Comparison of ENCODE assay signal across 15 cellular contexts in the genomic region with DNA sequence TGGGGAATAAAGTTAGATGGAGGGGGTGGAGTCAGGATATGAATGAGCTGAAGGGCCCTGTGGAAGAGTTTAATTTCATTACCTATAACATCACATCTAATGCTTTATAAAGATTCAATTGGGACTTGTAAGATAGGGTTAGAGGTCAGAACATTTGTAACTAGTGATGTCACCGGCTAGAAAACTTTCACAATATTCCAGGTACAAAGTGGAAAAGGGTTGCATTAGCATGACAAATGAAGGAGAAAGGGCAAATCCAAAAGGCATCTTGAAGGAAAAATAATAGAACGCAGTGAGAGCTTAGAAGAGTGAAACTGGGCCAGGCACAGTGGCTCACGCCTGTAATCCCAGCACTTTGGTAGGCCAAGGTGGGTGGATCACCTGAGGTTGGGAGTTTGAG. TPM values are rescaled to one million over a fixed set of nuclear protein-coding genes. Genes with fewer than 3 reads are reported as not detected.
DNase-seq lines count a peak whose midpoint lies in the region; ATAC-seq, FAIRE-seq and TF ChIP-seq lines count a peak whose summit lies in the region.
"Had no signal": no experiment of that assay in that cellular context is flagged by ENCODE, and none has a peak within 500 bp of the region (broad histone marks: within the 10 kb centered on the region; RNA-seq: fewer than 3 reads in every experiment).

No MANE protein-coding gene starts in this region.

- no peak overlapping the region for H4K8ac ChIP-seq in trophoblast cell (ENCODE audit: low read depth, low read length)

- H3K9me3 ChIP-seq in GM23248 (ENCODE audit: low read depth) (no peaks in the 10 kb centered on the region), gastroesophageal sphincter (no peaks in the 10 kb centered on the region), trophoblast cell (ENCODE audit: insufficient read depth, low read depth, low read length) (no peaks in the 10 kb centered on the region)

- no peak overlapping the region for H2BK120ac ChIP-seq in trophoblast cell (ENCODE audit: insufficient read depth, low read length, poor library complexity)

- no peak overlapping the region for H4K12ac ChIP-seq in trophoblast cell (ENCODE audit: low read depth, low read length)

- ATAC-seq in activated T-helper 17 cell treated with anti-CD3 and anti-CD28 coated beads, Interleukin-2, amount 50 U/mL, for 72 hours (replicated peaks) = no peak
- ATAC-seq in gastroesophageal sphincter = no peak
- ATAC-seq in HG02870 (IDR thresholded peaks at IDR 0.05; ENCODE audit: unreplicated experiment) = no peak

- H3K4me1 ChIP-seq in GM23248 (ENCODE audit: insufficient read depth) (peaks cover 67% of the 10 kb centered on the region), gastroesophageal sphincter (peaks cover 30 to 100% (median 39%) of the 10 kb centered on the region in 3 donors), trophoblast cell (ENCODE audit: control insufficient read depth in 1 of 2, insufficient read depth in 2 of 2, low read length in 2 of 2) (peaks cover 10 to 24% of the 10 kb centered on the region in 2 experiments)

- H3K14ac ChIP-seq in trophoblast cell (ENCODE audit: low read length) = no peak overlapping the region

- H3F3A ChIP-seq in GM23248 (ENCODE audit: insufficient read depth) = peaks cover 40% of the 10 kb centered on the region

- H3K36me3 Mint-ChIP-seq in activated T-helper 17 cell treated with anti-CD3 and anti-CD28 coated beads, Interleukin-2, amount 50 U/mL, for 72 hours (ENCODE audit: low read depth) = peaks cover 43% of the 10 kb centered on the region

- H3K36me3 ChIP-seq in GM23248 (ENCODE audit: low read depth) (peaks cover 3% of the 10 kb centered on the region; the same call in 1 of the 2 replicates), gastroesophageal sphincter (peaks cover 0 to 7% of the 10 kb centered on the region in 2 donors), trophoblast cell (ENCODE audit: control insufficient read depth in 1 of 2, insufficient read depth in 2 of 2, low read length in 2 of 2) (peaks cover 9 to 15% of the 10 kb centered on the region in 2 experiments)

- H3K23ac ChIP-seq in trophoblast cell (ENCODE audit: low read length) = no peak overlapping the region

- no peaks in the 10 kb centered on the region for H3K27me3 Mint-ChIP-seq in activated T-helper 17 cell treated with anti-CD3 and anti-CD28 coated beads, Interleukin-2, amount 50 U/mL, for 72 hours

- H3K4me1 Mint-ChIP-seq in activated T-helper 17 cell treated with anti-CD3 and anti-CD28 coated beads, Interleukin-2, amount 50 U/mL, for 72 hours = peaks cover 41% of the 10 kb centered on the region

- no peak for DNase-seq in GM23248
- peak in 1 of 2 donors; percentile 48 for DNase-seq in trophoblast cell
- DNase-seq in HCEC 1CT = no peak
- no peak for DNase-seq in HPDE6-E6E7 (ENCODE audit: extremely low spot score)
- DNase-seq in GM12891 (ENCODE audit: insufficient read length, low spot score) = no peak
- DNase-seq: DMS79 treated with DMSO at 0.1 percent for 48 hours, KG1, NCI-H1105 treated with DMSO at 0.1 percent for 48 hours, NCI-H1694, NCI-H2081 treated with DMSO at 0.1 percent for 48 hours, SHP77 treated with DMSO at 0.1 percent for 48 hours had no signal

- no peak for FAIRE-seq in GM12891 (lab: Jason Lieb, UNC)

- no peak for TF ChIP-seq EP300 in gastroesophageal sphincter (IDR thresholded peaks at IDR 0.05)

- H3K79me1 ChIP-seq in trophoblast cell (ENCODE audit: low read length) = peaks cover 8% of the 10 kb centered on the region

- no peak overlapping the region for H2AK5ac ChIP-seq in trophoblast cell (ENCODE audit: low read length)

- no peak for TF ChIP-seq POLR2A in gastroesophageal sphincter (IDR thresholded peaks at IDR 0.05)
- TF ChIP-seq POLR2A in GM12891 (IDR thresholded peaks at IDR 0.05; ENCODE audit: low read depth, low read length) = no peak

- H3K18ac ChIP-seq in trophoblast cell (ENCODE audit: low read length) = no peak overlapping the region

- H3K9ac ChIP-seq in GM23248 (no peak overlapping the region), trophoblast cell (ENCODE audit: low read length) (no peak overlapping the region)

- TF ChIP-seq CTCF in gastroesophageal sphincter (IDR thresholded peaks at IDR 0.05) = no peak

- peak overlapping the region; percentile 1 for H3K27ac Mint-ChIP-seq in activated T-helper 17 cell treated with anti-CD3 and anti-CD28 coated beads, Interleukin-2, amount 50 U/mL, for 72 hours

- H3K4ac ChIP-seq in trophoblast cell (ENCODE audit: low read depth, low read length) = peak overlapping the region; percentile 43

- in situ Hi-C loops in GM23248 (cut with MboI) = no loop called here

- H2BK12ac ChIP-seq in trophoblast cell (ENCODE audit: low read length) = no peak overlapping the region

- H3K79me2 ChIP-seq in GM23248 (ENCODE audit: insufficient read depth) = peaks cover 96% of the 10 kb centered on the region
- peaks cover 27% of the 10 kb centered on the region for H3K79me2 ChIP-seq in trophoblast cell (ENCODE audit: control insufficient read depth, insufficient read depth, low read length, poor library complexity)

- H2AFZ ChIP-seq in GM23248 = no peak overlapping the region
- H2AFZ ChIP-seq in trophoblast cell (ENCODE audit: insufficient read depth, low read length, poor library complexity) = no peak overlapping the region

- H3K4me2 ChIP-seq in GM23248 (ENCODE audit: unreplicated experiment) (peak overlapping the region; percentile 32), trophoblast cell (ENCODE audit: low read length) (no peak overlapping the region)

- H3K4me3 Mint-ChIP-seq in activated T-helper 17 cell treated with anti-CD3 and anti-CD28 coated beads, Interleukin-2, amount 50 U/mL, for 72 hours = no peak overlapping the region

- H3K27me3 ChIP-seq in GM23248 (replicated peaks; ENCODE audit: insufficient read depth) (no peaks in the 10 kb centered on the region), gastroesophageal sphincter (no peaks in the 10 kb centered on the region), trophoblast cell (ENCODE audit: insufficient read depth, low read length) (no peaks in the 10 kb centered on the region)

- no peak overlapping the region for H3K4me3 ChIP-seq in GM23248
- no peak overlapping the region for H3K4me3 ChIP-seq in gastroesophageal sphincter
- H3K4me3 ChIP-seq in trophoblast cell (ENCODE audit: low read depth, low read length) = no peak overlapping the region

- no peak overlapping the region for H4K91ac ChIP-seq in trophoblast cell (ENCODE audit: low read depth, low read length)

- H2BK5ac ChIP-seq in trophoblast cell (ENCODE audit: low read depth, low read length, poor library complexity) = no peak overlapping the region

- H3K27ac ChIP-seq in GM23248 (no peak overlapping the region; the same call in 1 of the 2 replicates), gastroesophageal sphincter (peak overlapping the region in 3 of 4 donors; percentile 9 to 34 (median 28)), trophoblast cell (ENCODE audit: low read depth, low read length) (no peak overlapping the region)
- H3K27ac ChIP-seq: C4-2B had no signal

- H4K20me1 ChIP-seq in GM23248 (ENCODE audit: insufficient read depth) = no peaks in the 10 kb centered on the region

- no peaks in the 10 kb centered on the region for H3K9me2 ChIP-seq in GM23248 (ENCODE audit: insufficient read depth)

- no peaks in the 10 kb centered on the region for H3K9me3 Mint-ChIP-seq in activated T-helper 17 cell treated with anti-CD3 and anti-CD28 coated beads, Interleukin-2, amount 50 U/mL, for 72 hours

- WGBS in GM23248 (ENCODE audit: low coverage in 1 of 2, low lambda C conversion rate in 2 of 2, missing lambda C conversion rate in 2 of 2), 2 experiments = 98 to 100% methylated on average over 3 of the region's 3 CpGs
- WGBS in gastroesophageal sphincter (ENCODE audit: low coverage in 1 of 2), 2 donors = 74 to 95% methylated on average over 3 of the region's 3 CpGs
- no CpG with 5 or more reads among the region's 3 CpGs for WGBS in trophoblast cell (ENCODE audit: extremely low coverage, insufficient coverage, insufficient read length)

TF ChIP-seq in GM12891, 5 proteins besides CTCF, POLR2A, EP300 and RAD21:
- no peak for TF ChIP-seq POU2F2 (IDR thresholded peaks at IDR 0.05; ENCODE audit: low read depth, low read length)
- no peak for TF ChIP-seq SPI1 (IDR thresholded peaks at IDR 0.05; ENCODE audit: low read depth, low read length)
- no peak for TF ChIP-seq POLR2AphosphoS5 (IDR thresholded peaks at IDR 0.05; ENCODE audit: low read depth, low read length)
- TF ChIP-seq TAF1 (IDR thresholded peaks at IDR 0.05; ENCODE audit: low read depth, low read length) = no peak
- TF ChIP-seq PAX5 (IDR thresholded peaks at IDR 0.05; ENCODE audit: insufficient read depth, low read length, severe bottlenecking) = no peak

RNA-seq across cellular contexts. Expression of a gene that starts 7.6 kb away (rescaled TPM):
- 59.9 and 79.5 TPM in 2 replicates for total RNA-seq in GM23248 (2014; rRNA removed; shearing (Covaris generic))
- 46.7 and 49.1 TPM in 2 replicates for polyA plus RNA-seq in GM23248 (2016; fragmentation: Nextera tagmentation; extraction: Ambion mirVana)
- total RNA-seq in activated T-helper 17 cell treated with anti-CD3 and anti-CD28 coated beads, Interleukin-2, amount 50 U/mL, for 72 hours = 10 to 100 TPM; 13.4 to 27.2 TPM
- 100 to 1,000 TPM; 113 to 129 (median 118) TPM for total RNA-seq in gastroesophageal sphincter
- polyA plus RNA-seq in trophoblast cell (2013) = 173 and 175 TPM in 2 replicates
- polyA plus RNA-seq in GM12891 (2012; ENCODE audit: low read depth, missing spikeins) = 1.7 TPM

Comparison
In these comparisons a context has a peak if more than half of its experiments do, and no peak if none do; other contexts are left out.
1. H3K27ac ChIP-seq: peak in gastroesophageal sphincter (3 of 4); none in GM23248 (single experiment) and trophoblast cell (single experiment).